1 cellular context compared by ENCODE assay signal in the genomic region with DNA sequence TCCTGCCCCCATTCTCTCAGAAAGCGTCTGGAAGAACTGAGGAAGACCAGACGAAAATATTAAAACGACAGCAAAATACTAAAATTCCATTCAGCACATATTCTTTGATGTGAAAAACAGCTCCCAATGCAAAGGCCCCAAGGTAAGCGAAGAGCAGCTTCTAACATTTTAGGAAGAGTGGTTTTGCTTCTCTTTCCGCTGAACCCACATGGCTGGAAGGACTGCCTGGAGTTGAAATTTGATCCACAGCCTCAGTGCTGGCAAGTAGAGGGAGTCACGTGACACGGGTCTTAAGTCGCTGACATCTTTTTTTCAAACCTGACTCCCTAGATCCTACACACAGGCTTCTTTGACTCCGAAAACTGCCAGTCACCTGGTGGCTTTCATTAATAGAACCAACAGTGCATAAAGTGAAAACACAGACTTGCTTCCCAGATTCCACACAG.
A peak's percentile ranks its signal among the peaks of the same experiment; 100 is the strongest.
TF ChIP-seq lines count a peak whose summit lies in the region.

A gene (minus strand): TSS at position 233 of the 446 bp plus-strand sequence. CDS start 221 bp downstream, at position 12.

TF ChIP-seq in HEK293, 187 proteins besides CTCF, POLR2A, EP300 and RAD21 (continued from another document):
- TF ChIP-seq, protein P1, sequence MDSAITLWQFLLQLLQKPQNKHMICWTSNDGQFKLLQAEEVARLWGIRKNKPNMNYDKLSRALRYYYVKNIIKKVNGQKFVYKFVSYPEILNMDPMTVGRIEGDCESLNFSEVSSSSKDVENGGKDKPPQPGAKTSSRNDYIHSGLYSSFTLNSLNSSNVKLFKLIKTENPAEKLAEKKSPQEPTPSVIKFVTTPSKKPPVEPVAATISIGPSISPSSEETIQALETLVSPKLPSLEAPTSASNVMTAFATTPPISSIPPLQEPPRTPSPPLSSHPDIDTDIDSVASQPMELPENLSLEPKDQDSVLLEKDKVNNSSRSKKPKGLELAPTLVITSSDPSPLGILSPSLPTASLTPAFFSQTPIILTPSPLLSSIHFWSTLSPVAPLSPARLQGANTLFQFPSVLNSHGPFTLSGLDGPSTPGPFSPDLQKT (IDR thresholded peaks at IDR 0.05; ENCODE audit: borderline replicate concordance, low read depth, low read length) = no peak
- TF ChIP-seq SETDB1 (IDR thresholded peaks at IDR 0.05; ENCODE audit: insufficient read length, low read length) (peak; percentile 46), SP3 (tag by site-specific recombination; IDR thresholded peaks at IDR 0.05) (0 out of 2 replicates have a peak, but pooled peaks have one; percentile 20), ZNF501 (tag by site-specific recombination; IDR thresholded peaks at IDR 0.05) (peak; percentile 57; the same call in 1 of the 2 replicates), ZNF335 (tag by site-specific recombination; conservative IDR thresholded peaks at IDR 0.05) (peak; percentile 88), ZNF324 (tag by site-specific recombination; IDR thresholded peaks at IDR 0.05) (peak; percentile 58; the same call in 1 of the 2 replicates), YY1 (tag by site-specific recombination; IDR thresholded peaks at IDR 0.05) (0 out of 2 replicates have a peak, but pooled peaks have one; percentile 38), ZNF394 (tag by site-specific recombination; IDR thresholded peaks at IDR 0.05; ENCODE audit: borderline replicate concordance) (peak; percentile 59; the same call in 1 of the 2 replicates), ZBTB17 (tag by site-specific recombination; IDR thresholded peaks at IDR 0.05) (peak; percentile 71), ZNF660 (tag by site-specific recombination; IDR thresholded peaks at IDR 0.05) (0 out of 2 replicates have a peak, but pooled peaks have one; percentile 32), ZNF600 (tag by site-specific recombination; IDR thresholded peaks at IDR 0.05) (peak; percentile 47), TRIM28 (IDR thresholded peaks at IDR 0.05; ENCODE audit: borderline replicate concordance, low read length) (peak; percentile 90), RBAK (tag by site-specific recombination; IDR thresholded peaks at IDR 0.05) (no peak), ZSCAN30 (tag by site-specific recombination; IDR thresholded peaks at IDR 0.05) (no peak; the same call in 1 of the 2 replicates), ZNF561 (tag by site-specific recombination; IDR thresholded peaks at IDR 0.05; ENCODE audit: borderline replicate concordance) (peak; percentile 68; the same call in 1 of the 2 replicates)
- TF ChIP-seq, protein P2, sequence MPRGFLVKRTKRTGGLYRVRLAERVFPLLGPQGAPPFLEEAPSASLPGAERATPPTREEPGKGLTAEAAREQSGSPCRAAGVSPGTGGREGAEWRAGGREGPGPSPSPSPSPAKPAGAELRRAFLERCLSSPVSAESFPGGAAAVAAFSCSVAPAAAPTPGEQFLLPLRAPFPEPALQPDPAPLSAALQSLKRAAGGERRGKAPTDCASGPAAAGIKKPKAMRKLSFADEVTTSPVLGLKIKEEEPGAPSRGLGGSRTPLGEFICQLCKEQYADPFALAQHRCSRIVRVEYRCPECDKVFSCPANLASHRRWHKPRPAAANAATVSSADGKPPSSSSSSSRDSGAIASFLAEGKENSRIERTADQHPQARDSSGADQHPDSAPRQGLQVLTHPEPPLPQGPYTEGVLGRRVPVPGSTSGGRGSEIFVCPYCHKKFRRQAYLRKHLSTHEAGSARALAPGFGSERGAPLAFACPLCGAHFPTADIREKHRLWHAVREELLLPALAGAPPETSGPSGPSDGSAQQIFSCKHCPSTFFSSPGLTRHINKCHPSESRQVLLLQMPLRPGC (tag by site-specific recombination; IDR thresholded peaks at IDR 0.05) = no peak
- TF ChIP-seq, protein P3, sequence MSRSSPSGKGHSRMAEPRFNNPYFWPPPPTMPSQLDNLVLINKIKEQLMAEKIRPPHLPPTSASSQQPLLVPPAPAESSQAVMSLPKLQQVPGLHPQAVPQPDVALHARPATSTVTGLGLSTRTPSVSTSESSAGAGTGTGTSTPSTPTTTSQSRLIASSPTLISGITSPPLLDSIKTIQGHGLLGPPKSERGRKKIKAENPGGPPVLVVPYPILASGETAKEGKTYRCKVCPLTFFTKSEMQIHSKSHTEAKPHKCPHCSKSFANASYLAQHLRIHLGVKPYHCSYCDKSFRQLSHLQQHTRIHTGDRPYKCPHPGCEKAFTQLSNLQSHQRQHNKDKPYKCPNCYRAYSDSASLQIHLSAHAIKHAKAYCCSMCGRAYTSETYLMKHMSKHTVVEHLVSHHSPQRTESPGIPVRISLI (tag by site-specific recombination; IDR thresholded peaks at IDR 0.05) = peak; percentile 85
- TF ChIP-seq, protein P4, sequence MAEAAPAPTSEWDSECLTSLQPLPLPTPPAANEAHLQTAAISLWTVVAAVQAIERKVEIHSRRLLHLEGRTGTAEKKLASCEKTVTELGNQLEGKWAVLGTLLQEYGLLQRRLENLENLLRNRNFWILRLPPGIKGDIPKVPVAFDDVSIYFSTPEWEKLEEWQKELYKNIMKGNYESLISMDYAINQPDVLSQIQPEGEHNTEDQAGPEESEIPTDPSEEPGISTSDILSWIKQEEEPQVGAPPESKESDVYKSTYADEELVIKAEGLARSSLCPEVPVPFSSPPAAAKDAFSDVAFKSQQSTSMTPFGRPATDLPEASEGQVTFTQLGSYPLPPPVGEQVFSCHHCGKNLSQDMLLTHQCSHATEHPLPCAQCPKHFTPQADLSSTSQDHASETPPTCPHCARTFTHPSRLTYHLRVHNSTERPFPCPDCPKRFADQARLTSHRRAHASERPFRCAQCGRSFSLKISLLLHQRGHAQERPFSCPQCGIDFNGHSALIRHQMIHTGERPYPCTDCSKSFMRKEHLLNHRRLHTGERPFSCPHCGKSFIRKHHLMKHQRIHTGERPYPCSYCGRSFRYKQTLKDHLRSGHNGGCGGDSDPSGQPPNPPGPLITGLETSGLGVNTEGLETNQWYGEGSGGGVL (tag by site-specific recombination; IDR thresholded peaks at IDR 0.05) = no peak
- TF ChIP-seq, protein P5, sequence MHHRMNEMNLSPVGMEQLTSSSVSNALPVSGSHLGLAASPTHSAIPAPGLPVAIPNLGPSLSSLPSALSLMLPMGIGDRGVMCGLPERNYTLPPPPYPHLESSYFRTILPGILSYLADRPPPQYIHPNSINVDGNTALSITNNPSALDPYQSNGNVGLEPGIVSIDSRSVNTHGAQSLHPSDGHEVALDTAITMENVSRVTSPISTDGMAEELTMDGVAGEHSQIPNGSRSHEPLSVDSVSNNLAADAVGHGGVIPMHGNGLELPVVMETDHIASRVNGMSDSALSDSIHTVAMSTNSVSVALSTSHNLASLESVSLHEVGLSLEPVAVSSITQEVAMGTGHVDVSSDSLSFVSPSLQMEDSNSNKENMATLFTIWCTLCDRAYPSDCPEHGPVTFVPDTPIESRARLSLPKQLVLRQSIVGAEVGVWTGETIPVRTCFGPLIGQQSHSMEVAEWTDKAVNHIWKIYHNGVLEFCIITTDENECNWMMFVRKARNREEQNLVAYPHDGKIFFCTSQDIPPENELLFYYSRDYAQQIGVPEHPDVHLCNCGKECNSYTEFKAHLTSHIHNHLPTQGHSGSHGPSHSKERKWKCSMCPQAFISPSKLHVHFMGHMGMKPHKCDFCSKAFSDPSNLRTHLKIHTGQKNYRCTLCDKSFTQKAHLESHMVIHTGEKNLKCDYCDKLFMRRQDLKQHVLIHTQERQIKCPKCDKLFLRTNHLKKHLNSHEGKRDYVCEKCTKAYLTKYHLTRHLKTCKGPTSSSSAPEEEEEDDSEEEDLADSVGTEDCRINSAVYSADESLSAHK (tag by site-specific recombination; IDR thresholded peaks at IDR 0.05) = no peak
- TF ChIP-seq, protein P6, sequence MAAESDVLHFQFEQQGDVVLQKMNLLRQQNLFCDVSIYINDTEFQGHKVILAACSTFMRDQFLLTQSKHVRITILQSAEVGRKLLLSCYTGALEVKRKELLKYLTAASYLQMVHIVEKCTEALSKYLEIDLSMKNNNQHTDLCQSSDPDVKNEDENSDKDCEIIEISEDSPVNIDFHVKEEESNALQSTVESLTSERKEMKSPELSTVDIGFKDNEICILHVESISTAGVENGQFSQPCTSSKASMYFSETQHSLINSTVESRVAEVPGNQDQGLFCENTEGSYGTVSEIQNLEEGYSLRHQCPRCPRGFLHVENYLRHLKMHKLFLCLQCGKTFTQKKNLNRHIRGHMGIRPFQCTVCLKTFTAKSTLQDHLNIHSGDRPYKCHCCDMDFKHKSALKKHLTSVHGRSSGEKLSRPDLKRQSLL (tag by site-specific recombination; IDR thresholded peaks at IDR 0.05) = no peak
- TF ChIP-seq, protein P7, sequence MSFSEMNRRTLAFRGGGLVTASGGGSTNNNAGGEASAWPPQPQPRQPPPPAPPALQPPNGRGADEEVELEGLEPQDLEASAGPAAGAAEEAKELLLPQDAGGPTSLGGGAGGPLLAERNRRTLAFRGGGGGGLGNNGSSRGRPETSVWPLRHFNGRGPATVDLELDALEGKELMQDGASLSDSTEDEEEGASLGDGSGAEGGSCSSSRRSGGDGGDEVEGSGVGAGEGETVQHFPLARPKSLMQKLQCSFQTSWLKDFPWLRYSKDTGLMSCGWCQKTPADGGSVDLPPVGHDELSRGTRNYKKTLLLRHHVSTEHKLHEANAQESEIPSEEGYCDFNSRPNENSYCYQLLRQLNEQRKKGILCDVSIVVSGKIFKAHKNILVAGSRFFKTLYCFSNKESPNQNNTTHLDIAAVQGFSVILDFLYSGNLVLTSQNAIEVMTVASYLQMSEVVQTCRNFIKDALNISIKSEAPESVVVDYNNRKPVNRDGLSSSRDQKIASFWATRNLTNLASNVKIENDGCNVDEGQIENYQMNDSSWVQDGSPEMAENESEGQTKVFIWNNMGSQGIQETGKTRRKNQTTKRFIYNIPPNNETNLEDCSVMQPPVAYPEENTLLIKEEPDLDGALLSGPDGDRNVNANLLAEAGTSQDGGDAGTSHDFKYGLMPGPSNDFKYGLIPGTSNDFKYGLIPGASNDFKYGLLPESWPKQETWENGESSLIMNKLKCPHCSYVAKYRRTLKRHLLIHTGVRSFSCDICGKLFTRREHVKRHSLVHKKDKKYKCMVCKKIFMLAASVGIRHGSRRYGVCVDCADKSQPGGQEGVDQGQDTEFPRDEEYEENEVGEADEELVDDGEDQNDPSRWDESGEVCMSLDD (tag by site-specific recombination; IDR thresholded peaks at IDR 0.05) = no peak
TF ChIP-seq in HEK293: peak in this region for 26.
